ENCODE assay signal across 28 cellular contexts in the genomic region with DNA sequence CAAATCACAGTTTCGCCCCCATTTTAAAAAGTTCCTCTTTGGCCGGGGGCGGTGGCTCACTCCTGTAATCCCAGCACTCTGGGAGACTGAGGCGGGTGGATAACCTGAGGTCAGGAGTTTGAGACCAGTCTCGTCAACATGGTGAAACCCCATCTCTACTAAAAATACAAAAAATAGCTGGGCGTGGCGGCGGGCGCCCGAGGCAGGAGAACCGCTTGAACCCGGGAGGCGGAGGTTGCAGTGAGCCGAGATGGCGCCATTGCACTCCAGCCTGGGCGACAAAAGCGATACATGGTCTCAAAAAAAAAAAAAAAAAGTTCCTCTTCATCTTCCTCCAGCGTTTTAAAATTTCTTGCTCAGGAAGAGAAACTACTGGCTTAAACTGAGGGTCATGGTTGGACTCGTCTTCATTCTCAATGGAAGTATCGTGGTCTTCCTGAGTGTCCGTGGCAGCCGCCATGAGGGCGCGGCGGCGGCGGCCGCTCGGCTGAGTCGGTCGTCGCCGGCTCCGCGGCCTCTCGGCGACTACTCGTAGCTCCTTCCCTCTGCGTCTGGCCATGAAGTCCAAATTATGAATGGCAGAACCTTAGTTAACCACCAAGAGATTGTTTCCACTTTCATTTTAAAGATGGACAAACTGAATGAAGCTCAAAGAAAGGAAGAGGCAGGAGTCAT.
"Had no signal": no experiment of that assay in that cellular context is flagged by ENCODE, and none has a peak within 500 bp of the region (broad histone marks: within the 10 kb centered on the region; RNA-seq: fewer than 3 reads in every experiment).

No MANE protein-coding gene starts in this region.

- H3K36me3 Mint-ChIP-seq: naive thymus-derived CD8-positive, alpha-beta T cell; natural killer cell treated with Interleukin-12 subunit alpha and Interleukin-12 subunit beta and Interleukin-15 and Interleukin-18, amount 100 ng/mL, for 72 hours; stimulated activated effector memory CD8-positive, alpha-beta T cell treated with anti-CD3 and anti-CD28 coated beads, Interleukin-12 subunit alpha, Interleukin-12 subunit beta, amount 100 ng/mL, for 72 hours had no signal

- ATAC-seq: naive thymus-derived CD8-positive, alpha-beta T cell; natural killer cell treated with Interleukin-12 subunit alpha and Interleukin-12 subunit beta and Interleukin-15 and Interleukin-18, amount 100 ng/mL, for 72 hours; psoas muscle; right cardiac atrium; right lobe of liver; stimulated activated effector memory CD8-positive, alpha-beta T cell treated with anti-CD3 and anti-CD28 coated beads, Interleukin-12 subunit alpha, Interleukin-12 subunit beta, amount 100 ng/mL, for 72 hours; stimulated activated naive B cell treated with anti-CD40 and anti-IgM and Interleukin-4, amounts not matched to agents 10 μg/mL and 1 μg/mL and 100 μg/mL, for 72 hours had no signal

- H3K27me3 ChIP-seq: ovary, right lobe of liver, sigmoid colon, stomach, transverse colon, upper lobe of left lung, vagina had no signal

- H3K4me1 ChIP-seq: parathyroid adenoma, psoas muscle, tibial artery had no signal

- FAIRE-seq: small intestine, urothelium cell line had no signal

- H3K9ac ChIP-seq: parathyroid adenoma had no signal

- H3K4me3 Mint-ChIP-seq: naive thymus-derived CD8-positive, alpha-beta T cell; natural killer cell treated with Interleukin-12 subunit alpha and Interleukin-12 subunit beta and Interleukin-15 and Interleukin-18, amount 100 ng/mL, for 72 hours; neural crest cell; stimulated activated effector memory CD8-positive, alpha-beta T cell treated with anti-CD3 and anti-CD28 coated beads, Interleukin-12 subunit alpha, Interleukin-12 subunit beta, amount 100 ng/mL, for 72 hours; stimulated activated naive B cell treated with anti-CD40 and anti-IgM and Interleukin-4, amounts not matched to agents 10 μg/mL and 1 μg/mL and 100 μg/mL, for 72 hours; stimulated activated naive CD8-positive, alpha-beta T cell treated with anti-CD3 and anti-CD28 coated beads, Interleukin-15, Interleukin-2, amounts not matched to agents 100 ng/mL and 50 ng/mL, for 24 hours had no signal

- DNase-seq: naive thymus-derived CD8-positive, alpha-beta T cell; nephron progenitor cell; occipital lobe; ovary; posterior cingulate gyrus; psoas muscle; right cardiac atrium; right lobe of liver; sigmoid colon; small intestine; stimulated activated CD4-positive, alpha-beta T cell treated with anti-CD3 and anti-CD28 coated beads, Interleukin-15, amount 100 ng/mL, for 24 hours; stimulated activated CD4-positive, alpha-beta T cell treated with anti-CD3 and anti-CD28 coated beads, Interleukin-2, amount 100 ng/mL, for 24 hours; stimulated activated CD4-positive, alpha-beta T cell treated with anti-CD3 and anti-CD28 coated beads, Interleukin-2, amount 100 ng/mL, for 48 hours; stimulated activated CD4-positive, alpha-beta T cell treated with anti-CD3 and anti-CD28 coated beads, Interleukin-4, amount 100 ng/mL, for 24 hours; stimulated activated naive B cell treated with anti-CD40 and anti-IgM and Interleukin-4, amounts not matched to agents 10 μg/mL and 1 μg/mL and 100 μg/mL, for 72 hours; stimulated activated naive CD4-positive, alpha-beta T cell treated with Interleukin-2 at 50 U/mL for 16 hours; stomach; tibial artery; transverse colon had no signal

- H3K36me3 ChIP-seq: ovary, right lobe of liver, sigmoid colon, stomach, tibial artery, transverse colon, upper lobe of left lung, vagina had no signal

- H3K4me3 ChIP-seq: ovary, psoas muscle, right lobe of liver, sigmoid colon, stomach, tibial artery, transverse colon, upper lobe of left lung, vagina had no signal

- H3K4me1 Mint-ChIP-seq: naive thymus-derived CD8-positive, alpha-beta T cell; stimulated activated effector memory CD8-positive, alpha-beta T cell treated with anti-CD3 and anti-CD28 coated beads, Interleukin-12 subunit alpha, Interleukin-12 subunit beta, amount 100 ng/mL, for 72 hours; stimulated activated naive B cell treated with anti-CD40 and anti-IgM and Interleukin-4, amounts not matched to agents 10 μg/mL and 1 μg/mL and 100 μg/mL, for 72 hours had no signal

- H2AFZ ChIP-seq: parathyroid adenoma had no signal

- H3K9me3 ChIP-seq: ovary, psoas muscle, right lobe of liver, sigmoid colon, stomach, tibial artery, transverse colon, upper lobe of left lung, vagina had no signal

- H3K27ac ChIP-seq: ovary, parathyroid adenoma, psoas muscle, right lobe of liver, sigmoid colon, stomach, tibial artery, transverse colon, upper lobe of left lung, vagina had no signal

- H3K9me3 Mint-ChIP-seq: naive thymus-derived CD8-positive, alpha-beta T cell; natural killer cell treated with Interleukin-12 subunit alpha and Interleukin-12 subunit beta and Interleukin-15 and Interleukin-18, amount 100 ng/mL, for 72 hours; stimulated activated effector memory CD8-positive, alpha-beta T cell treated with anti-CD3 and anti-CD28 coated beads, Interleukin-12 subunit alpha, Interleukin-12 subunit beta, amount 100 ng/mL, for 72 hours; stimulated activated naive B cell treated with anti-CD40 and anti-IgM and Interleukin-4, amounts not matched to agents 10 μg/mL and 1 μg/mL and 100 μg/mL, for 72 hours; stimulated activated naive CD8-positive, alpha-beta T cell treated with anti-CD3 and anti-CD28 coated beads, Interleukin-15, Interleukin-2, amounts not matched to agents 100 ng/mL and 50 ng/mL, for 24 hours had no signal

- H3K27me3 Mint-ChIP-seq: progenitor cell of endocrine pancreas had no signal

- H3K79me2 ChIP-seq: parathyroid adenoma had no signal

- H3K27ac Mint-ChIP-seq: naive thymus-derived CD8-positive, alpha-beta T cell; natural killer cell treated with Interleukin-12 subunit alpha and Interleukin-12 subunit beta and Interleukin-15 and Interleukin-18, amount 100 ng/mL, for 72 hours; stimulated activated effector memory CD8-positive, alpha-beta T cell treated with anti-CD3 and anti-CD28 coated beads, Interleukin-12 subunit alpha, Interleukin-12 subunit beta, amount 100 ng/mL, for 72 hours; stimulated activated naive B cell treated with anti-CD40 and anti-IgM and Interleukin-4, amounts not matched to agents 10 μg/mL and 1 μg/mL and 100 μg/mL, for 72 hours; stimulated activated naive CD8-positive, alpha-beta T cell treated with anti-CD3 and anti-CD28 coated beads, Interleukin-15, Interleukin-2, amounts not matched to agents 100 ng/mL and 50 ng/mL, for 24 hours had no signal
